ENCODE assay signal across 28 cellular contexts in genomic region chr3:101806491-101806890, GRCh38.
"Had no signal": no experiment of that assay in that cellular context is flagged by ENCODE, and none has a peak within 500 bp of the region (broad histone marks: within the 10 kb centered on the region; RNA-seq: fewer than 3 reads in every experiment).

No MANE protein-coding gene starts in this region.

- H3K9me3 ChIP-seq: MG63, Peyer's patch, SJCRH30 had no signal

- H3K4me3 ChIP-seq: cardiac muscle cell, MG63, Peyer's patch, SJCRH30 had no signal

- DNase-seq: activated CD4-positive, alpha-beta memory T cell treated with anti-CD3 and anti-CD28 coated beads, Interleukin-2, amount 10 ng/mL, durations not matched to agents 7 days and 5 days; activated CD4-positive, alpha-beta T cell treated with anti-CD3 and anti-CD28 coated beads, Interleukin-2, amount 50 U/mL, for 1 hour; activated CD4-positive, CD25-positive, alpha-beta regulatory T cell; activated CD8-positive, alpha-beta memory T cell treated with anti-CD3 and anti-CD28 coated beads, Interleukin-2, amount 50 U/mL, for 48 hours; activated gamma-delta T cell; activated naive CD4-positive, alpha-beta T cell treated with anti-CD3 and anti-CD28 coated beads for 36 hours; activated T-cell treated with anti-CD3 and anti-CD28 coated beads, Interleukin-2, amount 50 U/mL, for 24 hours; brain microvascular endothelial cell; MG63; MV-4-11; NCI-H1092 treated with DMSO at 0.1 percent for 48 hours; NCI-H1417 treated with DMSO at 0.1 percent for 48 hours; NCI-H1694; NCI-H2029; NCI-H2107; NCI-H2171 treated with DMSO at 0.1 percent for 48 hours; NCI-H345; NCI-H510A treated with DMSO at 0.1 percent for 48 hours; NCI-H69; Peyer's patch; Right ventricle myocardium superior; SJCRH30; T-helper 17 cell; T-helper 9 cell had no signal

- H3K27ac Mint-ChIP-seq: activated CD4-positive, alpha-beta memory T cell treated with anti-CD3 and anti-CD28 coated beads, Interleukin-2, amount 10 ng/mL, durations not matched to agents 7 days and 5 days; activated naive CD4-positive, alpha-beta T cell treated with anti-CD3 and anti-CD28 coated beads for 36 hours; activated naive CD8-positive, alpha-beta T cell; activated T-cell treated with anti-CD3 and anti-CD28 coated beads, Interleukin-2, amount 50 U/mL, for 24 hours; T-helper 17 cell had no signal

- ATAC-seq: SK-N-SH treated with all-trans-retinoic acid at 6 μM for 48 hours, T-helper 17 cell had no signal

- H3K27me3 ChIP-seq: brain microvascular endothelial cell, cardiac muscle cell, MG63, Peyer's patch, SJCRH30 had no signal

- H3K27ac ChIP-seq: brain microvascular endothelial cell, cardiac muscle cell, Peyer's patch, RWPE1, SJCRH30 had no signal

- H3K9me3 Mint-ChIP-seq: activated CD4-positive, alpha-beta memory T cell treated with anti-CD3 and anti-CD28 coated beads, Interleukin-2, amount 10 ng/mL, durations not matched to agents 7 days and 5 days; activated naive CD4-positive, alpha-beta T cell treated with anti-CD3 and anti-CD28 coated beads for 36 hours; activated T-cell treated with anti-CD3 and anti-CD28 coated beads, Interleukin-2, amount 50 U/mL, for 24 hours had no signal

- H3K4me3 Mint-ChIP-seq: activated CD4-positive, alpha-beta memory T cell treated with anti-CD3 and anti-CD28 coated beads, Interleukin-2, amount 10 ng/mL, durations not matched to agents 7 days and 5 days; activated naive CD4-positive, alpha-beta T cell treated with anti-CD3 and anti-CD28 coated beads for 36 hours; activated naive CD8-positive, alpha-beta T cell; activated T-cell treated with anti-CD3 and anti-CD28 coated beads, Interleukin-2, amount 50 U/mL, for 24 hours; T-helper 17 cell had no signal

- H3K36me3 ChIP-seq: cardiac muscle cell, MG63 had no signal

- H3K27me3 Mint-ChIP-seq: activated CD4-positive, alpha-beta memory T cell treated with anti-CD3 and anti-CD28 coated beads, Interleukin-2, amount 10 ng/mL, durations not matched to agents 7 days and 5 days; activated naive CD8-positive, alpha-beta T cell; activated T-cell treated with anti-CD3 and anti-CD28 coated beads, Interleukin-2, amount 50 U/mL, for 24 hours; T-helper 17 cell had no signal
